2 cellular contexts compared by ENCODE assay signal in the genomic region with DNA sequence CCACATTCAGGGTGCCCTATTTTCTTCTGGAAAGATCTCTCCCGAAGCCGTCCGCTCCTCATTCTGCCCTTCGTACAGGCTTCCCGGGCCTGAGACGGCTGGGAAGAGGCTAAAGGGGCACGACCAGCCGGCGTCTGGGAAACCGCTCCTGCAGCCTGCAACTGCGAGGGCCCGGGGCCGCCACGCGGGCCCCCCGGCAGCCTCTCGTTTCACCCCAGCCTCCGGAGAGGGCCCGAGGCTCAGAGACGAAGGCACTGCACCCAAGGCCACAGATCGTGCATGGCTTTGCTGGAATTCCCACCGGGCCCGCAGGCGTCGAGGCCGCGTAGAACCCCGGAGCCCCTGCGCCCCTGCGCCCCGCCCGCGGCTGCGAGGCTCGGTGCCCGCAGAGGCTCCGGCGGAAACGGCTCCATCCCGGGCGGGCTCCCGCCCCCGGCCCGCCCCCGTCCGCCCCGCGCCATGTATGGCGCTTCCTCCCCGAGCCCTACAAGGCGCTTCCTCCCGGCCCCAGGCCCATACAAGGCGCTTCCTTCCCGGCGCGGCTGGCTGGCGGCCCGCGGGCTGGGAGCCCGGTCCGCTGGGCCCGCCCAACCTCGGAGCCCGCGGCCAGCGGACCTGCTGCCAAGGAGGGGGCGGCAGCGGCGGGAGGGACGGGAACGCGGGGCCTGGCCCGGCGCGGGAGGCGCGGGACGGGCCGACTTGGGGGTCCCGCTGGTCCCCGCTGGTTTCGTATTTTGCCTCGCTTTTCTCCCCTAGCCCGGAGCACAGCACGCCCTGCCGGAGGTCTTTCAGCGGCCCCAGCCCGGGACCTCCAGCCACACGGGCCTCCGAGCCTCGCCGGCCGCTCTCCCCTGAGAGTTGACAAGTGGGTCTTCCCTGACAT.
TF ChIP-seq lines count a peak whose summit lies in the region.

No MANE protein-coding gene starts in this region.

TF ChIP-seq in GM12891, 5 proteins besides CTCF, POLR2A, EP300 and RAD21:
- TF ChIP-seq SPI1 (IDR thresholded peaks at IDR 0.05; ENCODE audit: low read depth, low read length) (0 out of 2 replicates have a peak, but pooled peaks have one; percentile 24), POU2F2 (IDR thresholded peaks at IDR 0.05; ENCODE audit: low read depth, low read length) (no peak)
TF ChIP-seq in GM12891: peak in this region for 1.

TF ChIP-seq in K562, 482 proteins besides CTCF, POLR2A, EP300 and RAD21 (continues in another document):
- TF ChIP-seq, protein P1, sequence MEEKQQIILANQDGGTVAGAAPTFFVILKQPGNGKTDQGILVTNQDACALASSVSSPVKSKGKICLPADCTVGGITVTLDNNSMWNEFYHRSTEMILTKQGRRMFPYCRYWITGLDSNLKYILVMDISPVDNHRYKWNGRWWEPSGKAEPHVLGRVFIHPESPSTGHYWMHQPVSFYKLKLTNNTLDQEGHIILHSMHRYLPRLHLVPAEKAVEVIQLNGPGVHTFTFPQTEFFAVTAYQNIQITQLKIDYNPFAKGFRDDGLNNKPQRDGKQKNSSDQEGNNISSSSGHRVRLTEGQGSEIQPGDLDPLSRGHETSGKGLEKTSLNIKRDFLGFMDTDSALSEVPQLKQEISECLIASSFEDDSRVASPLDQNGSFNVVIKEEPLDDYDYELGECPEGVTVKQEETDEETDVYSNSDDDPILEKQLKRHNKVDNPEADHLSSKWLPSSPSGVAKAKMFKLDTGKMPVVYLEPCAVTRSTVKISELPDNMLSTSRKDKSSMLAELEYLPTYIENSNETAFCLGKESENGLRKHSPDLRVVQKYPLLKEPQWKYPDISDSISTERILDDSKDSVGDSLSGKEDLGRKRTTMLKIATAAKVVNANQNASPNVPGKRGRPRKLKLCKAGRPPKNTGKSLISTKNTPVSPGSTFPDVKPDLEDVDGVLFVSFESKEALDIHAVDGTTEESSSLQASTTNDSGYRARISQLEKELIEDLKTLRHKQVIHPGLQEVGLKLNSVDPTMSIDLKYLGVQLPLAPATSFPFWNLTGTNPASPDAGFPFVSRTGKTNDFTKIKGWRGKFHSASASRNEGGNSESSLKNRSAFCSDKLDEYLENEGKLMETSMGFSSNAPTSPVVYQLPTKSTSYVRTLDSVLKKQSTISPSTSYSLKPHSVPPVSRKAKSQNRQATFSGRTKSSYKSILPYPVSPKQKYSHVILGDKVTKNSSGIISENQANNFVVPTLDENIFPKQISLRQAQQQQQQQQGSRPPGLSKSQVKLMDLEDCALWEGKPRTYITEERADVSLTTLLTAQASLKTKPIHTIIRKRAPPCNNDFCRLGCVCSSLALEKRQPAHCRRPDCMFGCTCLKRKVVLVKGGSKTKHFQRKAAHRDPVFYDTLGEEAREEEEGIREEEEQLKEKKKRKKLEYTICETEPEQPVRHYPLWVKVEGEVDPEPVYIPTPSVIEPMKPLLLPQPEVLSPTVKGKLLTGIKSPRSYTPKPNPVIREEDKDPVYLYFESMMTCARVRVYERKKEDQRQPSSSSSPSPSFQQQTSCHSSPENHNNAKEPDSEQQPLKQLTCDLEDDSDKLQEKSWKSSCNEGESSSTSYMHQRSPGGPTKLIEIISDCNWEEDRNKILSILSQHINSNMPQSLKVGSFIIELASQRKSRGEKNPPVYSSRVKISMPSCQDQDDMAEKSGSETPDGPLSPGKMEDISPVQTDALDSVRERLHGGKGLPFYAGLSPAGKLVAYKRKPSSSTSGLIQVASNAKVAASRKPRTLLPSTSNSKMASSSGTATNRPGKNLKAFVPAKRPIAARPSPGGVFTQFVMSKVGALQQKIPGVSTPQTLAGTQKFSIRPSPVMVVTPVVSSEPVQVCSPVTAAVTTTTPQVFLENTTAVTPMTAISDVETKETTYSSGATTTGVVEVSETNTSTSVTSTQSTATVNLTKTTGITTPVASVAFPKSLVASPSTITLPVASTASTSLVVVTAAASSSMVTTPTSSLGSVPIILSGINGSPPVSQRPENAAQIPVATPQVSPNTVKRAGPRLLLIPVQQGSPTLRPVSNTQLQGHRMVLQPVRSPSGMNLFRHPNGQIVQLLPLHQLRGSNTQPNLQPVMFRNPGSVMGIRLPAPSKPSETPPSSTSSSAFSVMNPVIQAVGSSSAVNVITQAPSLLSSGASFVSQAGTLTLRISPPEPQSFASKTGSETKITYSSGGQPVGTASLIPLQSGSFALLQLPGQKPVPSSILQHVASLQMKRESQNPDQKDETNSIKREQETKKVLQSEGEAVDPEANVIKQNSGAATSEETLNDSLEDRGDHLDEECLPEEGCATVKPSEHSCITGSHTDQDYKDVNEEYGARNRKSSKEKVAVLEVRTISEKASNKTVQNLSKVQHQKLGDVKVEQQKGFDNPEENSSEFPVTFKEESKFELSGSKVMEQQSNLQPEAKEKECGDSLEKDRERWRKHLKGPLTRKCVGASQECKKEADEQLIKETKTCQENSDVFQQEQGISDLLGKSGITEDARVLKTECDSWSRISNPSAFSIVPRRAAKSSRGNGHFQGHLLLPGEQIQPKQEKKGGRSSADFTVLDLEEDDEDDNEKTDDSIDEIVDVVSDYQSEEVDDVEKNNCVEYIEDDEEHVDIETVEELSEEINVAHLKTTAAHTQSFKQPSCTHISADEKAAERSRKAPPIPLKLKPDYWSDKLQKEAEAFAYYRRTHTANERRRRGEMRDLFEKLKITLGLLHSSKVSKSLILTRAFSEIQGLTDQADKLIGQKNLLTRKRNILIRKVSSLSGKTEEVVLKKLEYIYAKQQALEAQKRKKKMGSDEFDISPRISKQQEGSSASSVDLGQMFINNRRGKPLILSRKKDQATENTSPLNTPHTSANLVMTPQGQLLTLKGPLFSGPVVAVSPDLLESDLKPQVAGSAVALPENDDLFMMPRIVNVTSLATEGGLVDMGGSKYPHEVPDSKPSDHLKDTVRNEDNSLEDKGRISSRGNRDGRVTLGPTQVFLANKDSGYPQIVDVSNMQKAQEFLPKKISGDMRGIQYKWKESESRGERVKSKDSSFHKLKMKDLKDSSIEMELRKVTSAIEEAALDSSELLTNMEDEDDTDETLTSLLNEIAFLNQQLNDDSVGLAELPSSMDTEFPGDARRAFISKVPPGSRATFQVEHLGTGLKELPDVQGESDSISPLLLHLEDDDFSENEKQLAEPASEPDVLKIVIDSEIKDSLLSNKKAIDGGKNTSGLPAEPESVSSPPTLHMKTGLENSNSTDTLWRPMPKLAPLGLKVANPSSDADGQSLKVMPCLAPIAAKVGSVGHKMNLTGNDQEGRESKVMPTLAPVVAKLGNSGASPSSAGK (IDR thresholded peaks at IDR 0.05), result peak; percentile 76
- TF ChIP-seq RREB1 (CRISPR knock-in tag; IDR thresholded peaks at IDR 0.05) (no peak), DLX4 (CRISPR knock-in tag; IDR thresholded peaks at IDR 0.05) (no peak), DIDO1 (tag; IDR thresholded peaks at IDR 0.05; ENCODE audit: low read depth) (no peak), ASH1L (IDR thresholded peaks at IDR 0.05; ENCODE audit: borderline replicate concordance, low read depth, partially characterized antibody) (no peak), KLF1 (tag; IDR thresholded peaks at IDR 0.05) (peak; percentile 90), KLF16 (IDR thresholded peaks at IDR 0.05) (no peak), CCNT2 (IDR thresholded peaks at IDR 0.05; ENCODE audit: borderline replicate concordance, extremely low read depth, insufficient read length, low read depth, low read length) (peak; percentile 73), KDM2B (CRISPR knock-in tag; IDR thresholded peaks at IDR 0.05) (0 out of 2 replicates have a peak, but pooled peaks have one; percentile 48), CTCFL (IDR thresholded peaks at IDR 0.05; ENCODE audit: borderline replicate concordance, insufficient read depth, low read depth, low read length, poor library complexity, severe bottlenecking) (no peak), CBFB (CRISPR knock-in tag; IDR thresholded peaks at IDR 0.05) (no peak), TAF7 (tag; IDR thresholded peaks at IDR 0.05) (no peak), GABPA (tag; conservative IDR thresholded peaks at IDR 0.05; ENCODE audit: low read depth) (peak; percentile 64), GATAD2B (IDR thresholded peaks at IDR 0.05; ENCODE audit: borderline replicate concordance) (0 out of 2 replicates have a peak, but pooled peaks have one; percentile 65), IRF2 (CRISPR knock-in tag; IDR thresholded peaks at IDR 0.05) (no peak), YY1 (IDR thresholded peaks at IDR 0.05; ENCODE audit: borderline replicate concordance in 1 of 3, control insufficient read depth in 1 of 3, extremely low read depth in 1 of 3, insufficient read depth in 3 of 3, insufficient read length in 1 of 3, insufficient replicate concordance in 2 of 3, low read depth in 1 of 3, low read length in 2 of 3) (peak in 2 of 3 experiments; percentile 21 to 28), NEUROD1 (IDR thresholded peaks at IDR 0.05; ENCODE audit: borderline replicate concordance, low read depth, low read length, partially characterized antibody) (peak; percentile 37)
- TF ChIP-seq, protein P2, sequence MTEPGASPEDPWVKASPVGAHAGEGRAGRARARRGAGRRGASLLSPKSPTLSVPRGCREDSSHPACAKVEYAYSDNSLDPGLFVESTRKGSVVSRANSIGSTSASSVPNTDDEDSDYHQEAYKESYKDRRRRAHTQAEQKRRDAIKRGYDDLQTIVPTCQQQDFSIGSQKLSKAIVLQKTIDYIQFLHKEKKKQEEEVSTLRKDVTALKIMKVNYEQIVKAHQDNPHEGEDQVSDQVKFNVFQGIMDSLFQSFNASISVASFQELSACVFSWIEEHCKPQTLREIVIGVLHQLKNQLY (CRISPR knock-in tag; conservative IDR thresholded peaks at IDR 0.05), result no peak
- TF ChIP-seq, protein P3, sequence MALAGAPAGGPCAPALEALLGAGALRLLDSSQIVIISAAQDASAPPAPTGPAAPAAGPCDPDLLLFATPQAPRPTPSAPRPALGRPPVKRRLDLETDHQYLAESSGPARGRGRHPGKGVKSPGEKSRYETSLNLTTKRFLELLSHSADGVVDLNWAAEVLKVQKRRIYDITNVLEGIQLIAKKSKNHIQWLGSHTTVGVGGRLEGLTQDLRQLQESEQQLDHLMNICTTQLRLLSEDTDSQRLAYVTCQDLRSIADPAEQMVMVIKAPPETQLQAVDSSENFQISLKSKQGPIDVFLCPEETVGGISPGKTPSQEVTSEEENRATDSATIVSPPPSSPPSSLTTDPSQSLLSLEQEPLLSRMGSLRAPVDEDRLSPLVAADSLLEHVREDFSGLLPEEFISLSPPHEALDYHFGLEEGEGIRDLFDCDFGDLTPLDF (CRISPR knock-in tag; IDR thresholded peaks at IDR 0.05), result no peak
